In the genomic region with DNA sequence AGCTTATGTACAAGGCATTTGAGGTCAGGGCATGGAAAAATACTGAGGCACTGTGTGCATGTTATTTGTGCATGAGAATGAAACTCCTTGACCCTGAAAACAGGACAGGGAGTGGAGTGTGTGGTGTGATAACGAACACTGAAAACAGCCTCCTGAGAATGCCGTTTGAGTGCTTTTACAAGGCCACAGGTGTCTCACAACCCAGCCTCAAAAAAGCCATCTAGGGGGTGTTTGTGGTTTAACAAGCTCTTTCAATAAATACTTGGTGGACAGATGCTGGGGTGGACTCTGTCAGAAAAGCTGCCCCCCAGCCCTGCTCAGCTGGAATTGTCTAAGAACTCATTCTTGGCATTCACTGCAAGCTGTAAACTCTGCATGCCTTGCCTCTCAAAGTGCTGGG, we compare ENCODE assay signal across 16 cellular contexts.
DNase-seq lines count a peak whose midpoint lies in the region; ATAC-seq, FAIRE-seq and TF ChIP-seq lines count a peak whose summit lies in the region.
"Had no signal": no experiment of that assay in that cellular context is flagged by ENCODE, and none has a peak within 500 bp of the region (broad histone marks: within the 10 kb centered on the region; RNA-seq: fewer than 3 reads in every experiment).

No MANE protein-coding gene starts in this region.

- no peaks in the 10 kb centered on the region for H4K20me1 ChIP-seq in MM.1S (ENCODE audit: insufficient read depth, low read length)

- no peak for TF ChIP-seq POLR2A in body of pancreas (IDR thresholded peaks at IDR 0.05)

- H3K79me2 ChIP-seq in MM.1S (ENCODE audit: low read length) = no peaks in the 10 kb centered on the region

- no peaks in the 10 kb centered on the region for H3F3A ChIP-seq in MM.1S (ENCODE audit: insufficient read depth, low read length)

- intact Hi-C loops in body of pancreas (cut with DNase I) = no loop called here

- ATAC-seq in body of pancreas (no peak), HG03442 (IDR thresholded peaks at IDR 0.05; ENCODE audit: unreplicated experiment) (no peak)

- peak overlapping the region; percentile 36; the same call in 1 of the 2 replicates for H3K27ac ChIP-seq in MM.1S (ENCODE audit: low read length)
- no peak overlapping the region for H3K27ac ChIP-seq in small intestine (ENCODE audit: low read depth in 1 of 2, low read length in 1 of 2)
- no peak overlapping the region for H3K27ac ChIP-seq in body of pancreas
- no peak overlapping the region for H3K27ac ChIP-seq in substantia nigra (ENCODE audit: low read depth, low read length, poor library complexity, severe bottlenecking)
- H3K27ac ChIP-seq: A549, C4-2B had no signal

- no peaks in the 10 kb centered on the region for H3K36me3 ChIP-seq in MM.1S (replicated peaks; ENCODE audit: insufficient read depth, low read length)
- H3K36me3 ChIP-seq in small intestine (ENCODE audit: control insufficient read depth in 2 of 2, insufficient read depth in 2 of 2, low read length in 2 of 2) = no peaks in the 10 kb centered on the region
- no peaks in the 10 kb centered on the region for H3K36me3 ChIP-seq in body of pancreas (replicated peaks in 1 of 2; ENCODE audit: insufficient read depth in 1 of 2, low read depth in 2 of 2)

- H3K9me2 ChIP-seq in MM.1S (replicated peaks; ENCODE audit: insufficient read depth, low read length) = no peaks in the 10 kb centered on the region

- no peak overlapping the region for H3K4me2 ChIP-seq in MM.1S (ENCODE audit: low read depth, low read length)
- H3K4me2 ChIP-seq: A549 had no signal

- no peak for TF ChIP-seq CTCF in MM.1S (IDR thresholded peaks at IDR 0.05; ENCODE audit: low read length)
- TF ChIP-seq CTCF in body of pancreas (IDR thresholded peaks at IDR 0.05) = no peak

- no peaks in the 10 kb centered on the region for H3K27me3 ChIP-seq in MM.1S (replicated peaks; ENCODE audit: insufficient read depth, low read length)
- H3K27me3 ChIP-seq in small intestine (ENCODE audit: control insufficient read depth in 2 of 2, insufficient read depth in 2 of 2, low read length in 2 of 2) = no peaks in the 10 kb centered on the region
- no peaks in the 10 kb centered on the region for H3K27me3 ChIP-seq in body of pancreas

- no peak overlapping the region for H3K9ac ChIP-seq in MM.1S (ENCODE audit: low read length)

- no peak overlapping the region for H3K4me3 ChIP-seq in MM.1S (ENCODE audit: low read length)
- no peak overlapping the region for H3K4me3 ChIP-seq in small intestine (ENCODE audit: low read depth in 1 of 2, low read length in 2 of 2)
- H3K4me3 ChIP-seq in body of pancreas = no peak overlapping the region
- H3K4me3 ChIP-seq: A549 had no signal

- H3K9me3 ChIP-seq in MM.1S (replicated peaks; ENCODE audit: insufficient read depth, low read length) = no peaks in the 10 kb centered on the region
- no peaks in the 10 kb centered on the region for H3K9me3 ChIP-seq in small intestine (ENCODE audit: control insufficient read depth, low read depth)
- no peaks in the 10 kb centered on the region for H3K9me3 ChIP-seq in body of pancreas

- FAIRE-seq in small intestine (lab: Jason Lieb, UNC) = no peak
- FAIRE-seq: A549, HTR-8/SVneo, RCC 7860 had no signal

- H3K4me1 ChIP-seq in MM.1S (ENCODE audit: low read length) (peaks cover 14% of the 10 kb centered on the region), small intestine (ENCODE audit: control insufficient read depth in 2 of 2, insufficient read depth in 1 of 2, low read depth in 1 of 2, low read length in 1 of 2) (no peaks in the 10 kb centered on the region), body of pancreas (no peaks in the 10 kb centered on the region)
- H3K4me1 ChIP-seq: A549 had no signal

- peak; percentile 23 for DNase-seq in ELF-1 (ENCODE audit: low read depth, low spot score)
- DNase-seq in MM.1S = peak; percentile 73
- DNase-seq in islet precursor cell = peak; percentile 62
- peak; percentile 24 for DNase-seq in small intestine
- no peak for DNase-seq in body of pancreas
- DNase-seq in substantia nigra (lab: John Stamatoyannopoulos, UW) = no peak
- DNase-seq: EL, HCEC 1CT, NCI-H1092, NCI-H82, SIG-M5 had no signal

- 5 to 29% (median 27%) methylated on average over 2 of the region's 2 CpGs for WGBS in small intestine, 3 donors
- 26 to 29% methylated on average over 2 of the region's 2 CpGs for WGBS in body of pancreas, 2 donors

- no peak overlapping the region for H2AFZ ChIP-seq in MM.1S (ENCODE audit: low read length)

Comparison
In these comparisons a context has a peak if more than half of its experiments do, and no peak if none do; other contexts are left out.
1. DNase-seq: peak in ELF-1 (single experiment), MM.1S (single experiment), islet precursor cell (single experiment) and small intestine (single experiment); none in body of pancreas (0 of 4) and substantia nigra (0 of 49).